8 cellular contexts compared by ENCODE assay signal in the genomic region with DNA sequence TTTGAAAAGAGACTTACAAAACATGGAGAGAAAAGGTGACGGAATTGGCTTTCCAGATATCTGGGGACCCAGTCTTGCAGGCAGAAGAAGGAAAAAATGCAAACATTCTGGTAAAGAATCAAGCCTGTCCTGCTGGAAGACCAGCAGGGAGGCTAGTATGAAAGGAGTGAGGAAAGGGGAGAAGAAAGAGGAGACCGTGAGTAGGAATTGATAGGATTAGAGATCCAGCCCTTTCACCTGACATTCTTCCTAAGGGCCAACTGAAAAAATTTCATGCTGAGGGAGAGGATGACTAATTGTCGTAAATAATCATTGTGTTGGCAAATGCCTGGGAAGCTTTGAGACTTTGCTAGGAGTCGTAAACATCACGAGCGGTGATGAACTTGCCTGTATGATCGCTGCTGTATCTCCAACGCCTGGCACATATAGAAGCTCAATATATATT. TPM values are rescaled to one million over a fixed set of nuclear protein-coding genes. Genes with fewer than 3 reads are reported as not detected.
DNase-seq lines count a peak whose midpoint lies in the region; ATAC-seq and TF ChIP-seq lines count a peak whose summit lies in the region.

No MANE protein-coding gene starts in this region.

- H3K36me3 Mint-ChIP-seq in CD4-positive, alpha-beta T cell (ENCODE audit: low read depth), result no peaks in the 10 kb centered on the region
- H3K36me3 Mint-ChIP-seq in H9 (ENCODE audit: insufficient read depth in 1 of 3, low read depth in 3 of 3), result no peaks in the 10 kb centered on the region; a peak in 1 of 7 replicates
- H3K36me3 Mint-ChIP-seq in activated T-helper 1 cell treated with anti-CD3 and anti-CD28 coated beads, Interleukin-12 subunit alpha, Interleukin-12 subunit beta, Interleukin-2, Interleukin-4 antibody, amounts not matched to agents 30 ng/mL and 10 ng/mL and 1 ng/mL, durations not matched to agents 14 hours and 24 hours and 36 hours (ENCODE audit: low read depth), result no peaks in the 10 kb centered on the region
- H3K36me3 Mint-ChIP-seq in naive thymus-derived CD8-positive, alpha-beta T cell, result no peaks in the 10 kb centered on the region

- H4K91ac ChIP-seq in H9 (ENCODE audit: insufficient read length, low read depth, low read length), result no peak overlapping the region

- no peaks in the 10 kb centered on the region for H3K79me2 ChIP-seq in H9 (ENCODE audit: insufficient read depth, low read length)
- no peaks in the 10 kb centered on the region for H3K79me2 ChIP-seq in SK-N-SH (ENCODE audit: insufficient read depth)

- H4K20me1 ChIP-seq in H9 (ENCODE audit: control insufficient read depth, insufficient read depth, insufficient read length), result no peaks in the 10 kb centered on the region
- no peaks in the 10 kb centered on the region for H4K20me1 ChIP-seq in SK-N-SH (ENCODE audit: insufficient read depth)

- H3K27me3 ChIP-seq in CD4-positive, alpha-beta T cell (ENCODE audit: control insufficient read depth, insufficient read depth, low read length), result peaks cover 16% of the 10 kb centered on the region
- H3K27me3 ChIP-seq in H9 (ENCODE audit: insufficient read depth, low read length) (peaks cover 6% of the 10 kb centered on the region; the same call in 1 of the 2 replicates), SK-N-SH (ENCODE audit: insufficient read depth) (no peaks in the 10 kb centered on the region)

- no peak overlapping the region for H3K27ac Mint-ChIP-seq in CD4-positive, alpha-beta T cell
- peak overlapping the region; percentile 23 to 76 (median 56); a peak in 6 of 7 replicates for H3K27ac Mint-ChIP-seq in H9
- H3K27ac Mint-ChIP-seq in activated T-helper 1 cell treated with anti-CD3 and anti-CD28 coated beads, Interleukin-12 subunit alpha, Interleukin-12 subunit beta, Interleukin-2, Interleukin-4 antibody, amounts not matched to agents 30 ng/mL and 10 ng/mL and 1 ng/mL, durations not matched to agents 14 hours and 24 hours and 36 hours, result no peak overlapping the region
- peak overlapping the region in 1 of 10 donors; percentile 26 for H3K27ac Mint-ChIP-seq in naive thymus-derived CD8-positive, alpha-beta T cell

- no peaks in the 10 kb centered on the region for H3K9me3 Mint-ChIP-seq in CD4-positive, alpha-beta T cell
- H3K9me3 Mint-ChIP-seq in H9, result no peaks in the 10 kb centered on the region
- H3K9me3 Mint-ChIP-seq in activated T-helper 1 cell treated with anti-CD3 and anti-CD28 coated beads, Interleukin-12 subunit alpha, Interleukin-12 subunit beta, Interleukin-2, Interleukin-4 antibody, amounts not matched to agents 30 ng/mL and 10 ng/mL and 1 ng/mL, durations not matched to agents 14 hours and 24 hours and 36 hours, result no peaks in the 10 kb centered on the region
- H3K9me3 Mint-ChIP-seq in naive thymus-derived CD8-positive, alpha-beta T cell, result no peaks in the 10 kb centered on the region

- POLR2A ChIA-PET in CD4-positive, alpha-beta T cell (lab: Charles Lee), result no interaction called here
- POLR2A ChIA-PET in naive thymus-derived CD8-positive, alpha-beta T cell (lab: Charles Lee), result no interaction called here
- POLR2A ChIA-PET in SK-N-SH (lab: Yijun Ruan, JAX), result no interaction called here

- no peak overlapping the region for H2BK120ac ChIP-seq in H9 (ENCODE audit: low read depth, low read length, poor library complexity, severe bottlenecking)

- H3K56ac ChIP-seq in H9 (ENCODE audit: insufficient read length, low read depth, low read length), result no peak overlapping the region

- H3K4me1 ChIP-seq in H9 (ENCODE audit: insufficient read depth, low read length) (peaks cover 4% of the 10 kb centered on the region; the same call in 1 of the 2 replicates), SK-N-SH (ENCODE audit: control insufficient read depth in 1 of 2, insufficient read depth in 2 of 2, low read depth in 1 of 2, low read length in 1 of 2) (peaks cover 0 to 12% of the 10 kb centered on the region in 2 experiments; a peak in 2 of 4 replicates)

- no peak overlapping the region for H3K4ac ChIP-seq in H9 (ENCODE audit: low read depth, low read length)

- no peak overlapping the region for H2BK15ac ChIP-seq in H9 (ENCODE audit: low read depth, low read length)

- H3K36me3 ChIP-seq in SK-N-SH (replicated peaks in 1 of 2; ENCODE audit: control insufficient read depth in 1 of 2, insufficient read depth in 2 of 2, low read length in 1 of 2), result no peaks in the 10 kb centered on the region

- H3F3A ChIP-seq in SK-N-SH (replicated peaks; ENCODE audit: insufficient read depth), result peaks cover 4% of the 10 kb centered on the region

- no peak for ATAC-seq in CD4-positive, alpha-beta T cell (ENCODE audit: poor library complexity)
- no peak for ATAC-seq in naive thymus-derived CD8-positive, alpha-beta T cell
- ATAC-seq in GM18907 (IDR thresholded peaks at IDR 0.05; ENCODE audit: unreplicated experiment), result no peak

- no peak for DNase-seq in CD4-positive, alpha-beta T cell
- no peak for DNase-seq in H9
- no peak for DNase-seq in activated T-helper 1 cell treated with anti-CD3 and anti-CD28 coated beads, Interleukin-12 subunit alpha, Interleukin-12 subunit beta, Interleukin-2, Interleukin-4 antibody, amounts not matched to agents 30 ng/mL and 10 ng/mL and 1 ng/mL, durations not matched to agents 14 hours and 24 hours and 36 hours (ENCODE audit: low spot score)
- DNase-seq in naive thymus-derived CD8-positive, alpha-beta T cell, result no peak
- DNase-seq in SK-N-SH, result no peak
- DNase-seq in RKO (ENCODE audit: low spot score), result no peak
- DNase-seq in NCI-H510A (lab: John Stamatoyannopoulos, UW), result no peak

- no peak overlapping the region for H4K8ac ChIP-seq in H9 (replicated peaks; ENCODE audit: insufficient read length, low read depth, low read length)

- H3K23ac ChIP-seq in H9 (ENCODE audit: insufficient read length, low read depth, low read length), result no peak overlapping the region

- no peak overlapping the region for H2AK5ac ChIP-seq in H9 (ENCODE audit: insufficient read length, low read length)

- H2BK5ac ChIP-seq in H9 (ENCODE audit: insufficient read length, low read length), result no peak overlapping the region

- H3K9ac ChIP-seq in H9 (ENCODE audit: extremely low read depth, insufficient read length, low read length) (no peak overlapping the region), SK-N-SH (no peak overlapping the region)

- H2AFZ ChIP-seq in H9 (ENCODE audit: low read length), result no peak overlapping the region
- no peak overlapping the region for H2AFZ ChIP-seq in SK-N-SH (ENCODE audit: low read depth)

- H3K27me3 Mint-ChIP-seq in CD4-positive, alpha-beta T cell, result peaks cover 23% of the 10 kb centered on the region
- H3K27me3 Mint-ChIP-seq in H9 (ENCODE audit: low read depth), result peaks cover 65% of the 10 kb centered on the region
- H3K27me3 Mint-ChIP-seq in activated T-helper 1 cell treated with anti-CD3 and anti-CD28 coated beads, Interleukin-12 subunit alpha, Interleukin-12 subunit beta, Interleukin-2, Interleukin-4 antibody, amounts not matched to agents 30 ng/mL and 10 ng/mL and 1 ng/mL, durations not matched to agents 14 hours and 24 hours and 36 hours (ENCODE audit: insufficient read depth), result peaks cover 70% of the 10 kb centered on the region
- peaks cover 18 to 42% (median 18%) of the 10 kb centered on the region in 5 donors for H3K27me3 Mint-ChIP-seq in naive thymus-derived CD8-positive, alpha-beta T cell

- intact Hi-C loops in CD4-positive, alpha-beta T cell (cut with DNase I, micrococcal nuclease), result loop anchor here in 1 of 2 experiments (5.0 to 10.0 kb wide), 4 partner anchors 722 to 1412 kb away; a partner anchor contains a TSS
- intact Hi-C loops in activated T-helper 1 cell treated with anti-CD3 and anti-CD28 coated beads, Interleukin-12 subunit alpha, Interleukin-12 subunit beta, Interleukin-2, Interleukin-4 antibody, amounts not matched to agents 30 ng/mL and 10 ng/mL and 1 ng/mL, durations not matched to agents 14 hours and 24 hours and 36 hours (cut with micrococcal nuclease), result loop anchor here (10.0 kb wide), 1 partner anchor 902 kb away; a partner anchor contains a TSS

- WGBS in H9 (ENCODE audit: extremely low coverage, insufficient read length, low lambda C conversion rate), result no CpG with 5 or more reads among the region's 8 CpGs
- 92% methylated on average over 8 of the region's 8 CpGs for WGBS in SK-N-SH (ENCODE audit: low lambda C conversion rate)

- no peak overlapping the region for H3T11ph ChIP-seq in H9 (ENCODE audit: low read length)

- no peak overlapping the region for H3K4me3 ChIP-seq in SK-N-SH (ENCODE audit: low read depth in 2 of 2, low read length in 1 of 2)

- peak overlapping the region; percentile 63 for H3K4me3 Mint-ChIP-seq in CD4-positive, alpha-beta T cell
- peak overlapping the region; percentile 69 to 87 for H3K4me3 Mint-ChIP-seq in H9
- H3K4me3 Mint-ChIP-seq in activated T-helper 1 cell treated with anti-CD3 and anti-CD28 coated beads, Interleukin-12 subunit alpha, Interleukin-12 subunit beta, Interleukin-2, Interleukin-4 antibody, amounts not matched to agents 30 ng/mL and 10 ng/mL and 1 ng/mL, durations not matched to agents 14 hours and 24 hours and 36 hours, result peak overlapping the region; percentile 16
- peak overlapping the region in 7 of 10 donors; percentile 0 to 78 (median 26) for H3K4me3 Mint-ChIP-seq in naive thymus-derived CD8-positive, alpha-beta T cell

- no peaks in the 10 kb centered on the region for H3K79me1 ChIP-seq in H9 (ENCODE audit: insufficient read depth, low read depth, low read length, poor library complexity, severe bottlenecking)

- TF ChIP-seq RAD21 in SK-N-SH (IDR thresholded peaks at IDR 0.05; ENCODE audit: low read length), result no peak

- peaks cover 7% of the 10 kb centered on the region for H3K23me2 ChIP-seq in H9 (ENCODE audit: insufficient read length, low read depth, low read length, poor library complexity, severe bottlenecking)

- H3K14ac ChIP-seq in H9 (ENCODE audit: insufficient read depth, low read length), result no peak overlapping the region

- no peak overlapping the region for H3K18ac ChIP-seq in H9 (ENCODE audit: insufficient read length, low read depth, low read length)

- TF ChIP-seq CTCF in CD4-positive, alpha-beta T cell (IDR thresholded peaks at IDR 0.05), result no peak
- TF ChIP-seq CTCF in H9 (conservative IDR thresholded peaks at IDR 0.05), result no peak
- no peak for TF ChIP-seq CTCF in SK-N-SH (IDR thresholded peaks at IDR 0.05)

- no peaks in the 10 kb centered on the region for H3K9me2 ChIP-seq in SK-N-SH

- no peak for TF ChIP-seq EP300 in SK-N-SH (IDR thresholded peaks at IDR 0.05; ENCODE audit: borderline replicate concordance in 1 of 2, low read depth in 1 of 2, low read length in 1 of 2)

- no peaks in the 10 kb centered on the region for H3K9me3 ChIP-seq in CD4-positive, alpha-beta T cell (ENCODE audit: control insufficient read depth, low read length)
- H3K9me3 ChIP-seq in H9 (ENCODE audit: control insufficient read depth, low read depth, low read length), result no peaks in the 10 kb centered on the region
- no peaks in the 10 kb centered on the region for H3K9me3 ChIP-seq in SK-N-SH

- no peak overlapping the region for H2BK20ac ChIP-seq in H9 (ENCODE audit: low read depth, low read length, poor library complexity, severe bottlenecking)

- H3K4me2 ChIP-seq in H9 (ENCODE audit: insufficient read depth, insufficient read length, low read length) (peak overlapping the region; percentile 33), SK-N-SH (no peak overlapping the region)

- H2BK12ac ChIP-seq in H9 (ENCODE audit: insufficient read length, low read depth, low read length), result no peak overlapping the region

- CTCF ChIA-PET in CD4-positive, alpha-beta T cell (lab: Charles Lee), result no interaction called here
- CTCF ChIA-PET in SK-N-SH (lab: Yijun Ruan, JAX), result no interaction called here

- peaks cover 4% of the 10 kb centered on the region for H3K4me1 Mint-ChIP-seq in CD4-positive, alpha-beta T cell (ENCODE audit: low read depth)
- peaks cover 48 to 61% of the 10 kb centered on the region in 2 experiments for H3K4me1 Mint-ChIP-seq in H9
- peaks cover 5% of the 10 kb centered on the region for H3K4me1 Mint-ChIP-seq in activated T-helper 1 cell treated with anti-CD3 and anti-CD28 coated beads, Interleukin-12 subunit alpha, Interleukin-12 subunit beta, Interleukin-2, Interleukin-4 antibody, amounts not matched to agents 30 ng/mL and 10 ng/mL and 1 ng/mL, durations not matched to agents 14 hours and 24 hours and 36 hours (ENCODE audit: low read depth)
- peaks cover 4 to 16% (median 12%) of the 10 kb centered on the region in 4 donors for H3K4me1 Mint-ChIP-seq in naive thymus-derived CD8-positive, alpha-beta T cell

- no peak overlapping the region for H3K27ac ChIP-seq in CD4-positive, alpha-beta T cell (ENCODE audit: low read depth, low read length)
- H3K27ac ChIP-seq in H9 (ENCODE audit: insufficient read length, low read depth, low read length) (no peak overlapping the region), SK-N-SH (ENCODE audit: low read depth in 2 of 2, low read length in 1 of 2) (no peak overlapping the region)

- H4K5ac ChIP-seq in H9 (ENCODE audit: insufficient read length, low read depth, low read length), result no peak overlapping the region

RNA-seq across cellular contexts. Expression of a gene that starts 12.1 kb away (rescaled TPM):
- total RNA-seq in CD4-positive, alpha-beta T cell, result not detected
- total RNA-seq in H9 (2021), result 0.33 and 0.90 TPM in 2 replicates
- total RNA-seq in activated T-helper 1 cell treated with anti-CD3 and anti-CD28 coated beads, Interleukin-12 subunit alpha, Interleukin-12 subunit beta, Interleukin-2, Interleukin-4 antibody, amounts not matched to agents 30 ng/mL and 10 ng/mL and 1 ng/mL, durations not matched to agents 14 hours and 24 hours and 36 hours, result not detected in 2 replicates
- under 1 TPM; 0.08 to 0.44 TPM for total RNA-seq in naive thymus-derived CD8-positive, alpha-beta T cell
- under 1 TPM in 1 of 3 donors, not detected in 2; 0.41 TPM for polyA plus RNA-seq in naive thymus-derived CD8-positive, alpha-beta T cell
- polyA plus RNA-seq in SK-N-SH (2012; rRNA removed), result 12.8 and 16.1 TPM in 2 replicates
- 11.9 and 14.0 TPM in 2 replicates for polyA plus RNA-seq in SK-N-SH (2012; cell fraction: cytosol; rRNA removed)
- 58.3 and 79.5 TPM in 2 replicates for polyA plus RNA-seq in SK-N-SH (2012; cell fraction: nucleus; rRNA removed)

Comparison
In these comparisons a context has a peak if more than half of its experiments do, and no peak if none do; other contexts are left out.
1. H3K27ac Mint-ChIP-seq: peak in H9 (3 of 3); none in CD4-positive, alpha-beta T cell (single experiment) and activated T-helper 1 cell treated with anti-CD3 and anti-CD28 coated beads, Interleukin-12 subunit alpha, Interleukin-12 subunit beta, Interleukin-2, Interleukin-4 antibody, amounts not matched to agents 30 ng/mL and 10 ng/mL and 1 ng/mL, durations not matched to agents 14 hours and 24 hours and 36 hours (single experiment).
2. H3K4me3 Mint-ChIP-seq: peak in every context shown above with its lines; median percentile 78 in H9; 63 in CD4-positive, alpha-beta T cell; 26 in naive thymus-derived CD8-positive, alpha-beta T cell; 16 in activated T-helper 1 cell treated with anti-CD3 and anti-CD28 coated beads, Interleukin-12 subunit alpha, Interleukin-12 subunit beta, Interleukin-2, Interleukin-4 antibody, amounts not matched to agents 30 ng/mL and 10 ng/mL and 1 ng/mL, durations not matched to agents 14 hours and 24 hours and 36 hours.